8 cellular contexts compared by ENCODE assay signal in the genomic region with DNA sequence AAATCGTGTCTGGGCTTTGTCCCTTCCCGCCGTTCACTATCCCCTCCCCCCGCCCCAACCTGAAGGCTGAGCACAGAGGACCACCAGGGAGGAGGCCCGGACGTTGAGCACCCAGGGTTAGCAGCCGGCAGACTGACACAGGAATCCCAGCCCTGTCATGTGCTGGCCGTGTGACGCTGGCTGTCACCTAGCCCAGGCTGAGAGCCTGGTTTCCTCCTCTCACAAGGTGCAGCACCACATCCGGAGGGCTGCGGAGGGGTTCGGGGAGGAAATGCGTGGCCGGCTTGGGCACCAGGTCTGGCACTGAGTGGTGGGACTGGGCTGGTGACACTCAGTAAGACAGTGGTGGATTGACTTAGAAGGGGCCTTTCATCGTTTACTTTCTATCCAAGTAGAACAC. TPM values are rescaled to one million over a fixed set of nuclear protein-coding genes. Genes with fewer than 3 reads are reported as not detected.
DNase-seq lines count a peak whose midpoint lies in the region; ATAC-seq and TF ChIP-seq lines count a peak whose summit lies in the region.

No MANE protein-coding gene starts in this region.

- TF ChIP-seq POLR2A in testis (IDR thresholded peaks at IDR 0.05) = no peak

- intact Hi-C loops in Right ventricle myocardium superior (cut with DNase I) = no loop called here
- intact Hi-C loops in cardiac septum (cut with DNase I) = no loop called here
- intact Hi-C loops in testis (cut with DNase I; ENCODE audit: low total_unique reads) = no loop called here
- intact Hi-C loops in upper lobe of right lung (cut with DNase I) = no loop called here

- no peak overlapping the region for H3K27ac ChIP-seq in testis
- no peak overlapping the region for H3K27ac ChIP-seq in upper lobe of right lung

- no peaks in the 10 kb centered on the region for H3K9me3 ChIP-seq in testis
- H3K9me3 ChIP-seq in upper lobe of right lung = no peaks in the 10 kb centered on the region

- H3K36me3 ChIP-seq in testis (ENCODE audit: low read depth, missing control alignments) = no peaks in the 10 kb centered on the region
- H3K36me3 ChIP-seq in upper lobe of right lung = no peaks in the 10 kb centered on the region

- H3K4me1 ChIP-seq in testis (peaks cover 4% of the 10 kb centered on the region), upper lobe of right lung (no peaks in the 10 kb centered on the region)

- ATAC-seq in Right ventricle myocardium superior (ENCODE audit: poor library complexity) (peak; percentile 13), upper lobe of right lung (no peak), GM21526 (IDR thresholded peaks at IDR 0.05; ENCODE audit: low FRiP score, unreplicated experiment) (no peak)

- TF ChIP-seq CTCF in testis (IDR thresholded peaks at IDR 0.05) = no peak
- TF ChIP-seq CTCF in upper lobe of right lung (IDR thresholded peaks at IDR 0.05) = no peak

- WGBS in testis, 2 donors = 45 to 66% methylated on average over 10 to 15 of the region's 15 CpGs

- no peaks in the 10 kb centered on the region for H3K27me3 ChIP-seq in testis
- H3K27me3 ChIP-seq in upper lobe of right lung = no peaks in the 10 kb centered on the region

- DNase-seq in Right ventricle myocardium superior (peak; percentile 73), cardiac septum (ENCODE audit: low spot score) (no peak), mucosa of gallbladder (ENCODE audit: low spot score) (peak; percentile 46), testis (peak; percentile 43), upper lobe of right lung (no peak), dedifferentiated amniotic fluid mesenchymal stem cell (ENCODE audit: extremely low spot score) (no peak)
- DNase-seq in activated T-cell treated with anti-CD3 and anti-CD28 coated beads, Interleukin-2, amount 50 U/mL, for 48 hours = peak; percentile 66 to 68

- H3K4me3 ChIP-seq in testis = no peak overlapping the region
- no peak overlapping the region for H3K4me3 ChIP-seq in upper lobe of right lung

RNA-seq across cellular contexts. Expression of a gene that starts 4.6 kb away (rescaled TPM):
- total RNA-seq in Right ventricle myocardium superior (51.7 TPM), cardiac septum (51.0 TPM), mucosa of gallbladder (48.3 TPM), testis (100 to 1,000 TPM; 116 to 137 TPM), upper lobe of right lung (35.1 TPM)
- polyA plus RNA-seq in testis (ENCODE audit: insufficient read depth, low read depth, low replicate concordance) = 91.0 TPM

RNA-seq across cellular contexts. Expression of a gene that starts 25.5 kb away (rescaled TPM):
- 239 TPM for total RNA-seq in Right ventricle myocardium superior
- total RNA-seq in cardiac septum = 198 TPM
- 189 TPM for total RNA-seq in mucosa of gallbladder
- total RNA-seq in testis = 100 to 1,000 TPM; 146 to 203 TPM
- polyA plus RNA-seq in testis (ENCODE audit: insufficient read depth, low read depth, low replicate concordance) = 124 TPM
- 209 TPM for total RNA-seq in upper lobe of right lung

RNA-seq across cellular contexts. Expression of a gene that starts 25.9 kb away (rescaled TPM):
- 8.9 TPM for total RNA-seq in Right ventricle myocardium superior
- total RNA-seq in cardiac septum = 8.0 TPM
- total RNA-seq in mucosa of gallbladder = 14.2 TPM
- 10 to 100 TPM; 54.6 to 69.5 TPM for total RNA-seq in testis
- polyA plus RNA-seq in testis (ENCODE audit: insufficient read depth, low read depth, low replicate concordance) = 16.2 TPM
- total RNA-seq in upper lobe of right lung = 12.6 TPM

RNA-seq across cellular contexts. Expression of a gene that starts 52.0 kb away (rescaled TPM):
- 11.6 TPM for total RNA-seq in Right ventricle myocardium superior
- total RNA-seq in cardiac septum = 13.6 TPM
- 26.0 TPM for total RNA-seq in mucosa of gallbladder
- 100 to 1,000 TPM; 107 to 111 TPM for total RNA-seq in testis
- 30.7 TPM for polyA plus RNA-seq in testis (ENCODE audit: insufficient read depth, low read depth, low replicate concordance)
- 19.6 TPM for total RNA-seq in upper lobe of right lung

Comparison
In these comparisons a context has a peak if more than half of its experiments do, and no peak if none do; other contexts are left out.
1. DNase-seq: peak in Right ventricle myocardium superior (single experiment), activated T-cell treated with anti-CD3 and anti-CD28 coated beads, Interleukin-2, amount 50 U/mL, for 48 hours (2 of 2), mucosa of gallbladder (single experiment) and testis (single experiment); none in cardiac septum (single experiment), upper lobe of right lung (single experiment) and dedifferentiated amniotic fluid mesenchymal stem cell (single experiment).